ENCODE assay signal across 32 cellular contexts in the genomic region with DNA sequence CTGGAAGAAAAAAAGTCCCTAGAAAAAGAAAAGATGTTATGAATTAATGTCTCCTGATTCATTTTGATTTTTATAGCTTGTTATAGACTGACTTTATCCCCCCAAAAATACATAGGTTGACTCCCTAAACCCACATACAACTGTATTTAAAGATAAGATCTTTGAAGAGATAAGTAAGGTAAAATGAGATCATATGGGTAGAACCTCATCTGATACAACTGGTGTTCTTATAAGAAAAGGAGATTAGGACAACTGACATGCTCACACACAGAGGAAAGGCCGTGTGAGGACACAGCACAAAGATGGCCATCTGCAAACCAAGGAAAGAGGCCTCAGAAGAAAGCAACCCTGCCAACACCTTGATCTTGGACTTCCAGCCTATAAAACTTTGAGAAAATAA.
"Had no signal": no experiment of that assay in that cellular context is flagged by ENCODE, and none has a peak within 500 bp of the region (broad histone marks: within the 10 kb centered on the region; RNA-seq: fewer than 3 reads in every experiment).

No MANE protein-coding gene starts in this region.

- H3K9me3 ChIP-seq: adrenal gland, body of pancreas, heart left ventricle had no signal

- DNase-seq: activated CD4-positive, alpha-beta memory T cell treated with anti-CD3 and anti-CD28 coated beads for 36 hours; activated CD4-positive, alpha-beta T cell treated with anti-CD3 and anti-CD28 coated beads for 36 hours; activated CD4-positive, alpha-beta T cell treated with anti-CD3 and anti-CD28 coated beads, Interleukin-2, amount 10 ng/mL, durations not matched to agents 24 days and 14 days; activated CD4-positive, CD25-positive, alpha-beta regulatory T cell; activated CD4-positive, CD25-positive, alpha-beta regulatory T cell treated with anti-CD3 and anti-CD28 coated beads, Interleukin-2, amount 50 U/mL, for 72 hours; activated CD8-positive, alpha-beta memory T cell treated with anti-CD3 and anti-CD28 coated beads, Interleukin-2, amount 10 ng/mL, durations not matched to agents 7 days and 5 days; activated CD8-positive, alpha-beta memory T cell treated with anti-CD3 and anti-CD28 coated beads, Interleukin-2, amount 50 U/mL, for 4 hours; activated CD8-positive, alpha-beta T cell treated with anti-CD3 and anti-CD28 coated beads, Interleukin-2, amount 10 ng/mL, durations not matched to agents 7 days and 5 days; activated effector memory CD4-positive, alpha-beta T cell treated with anti-CD3 and anti-CD28 coated beads, Interleukin-2, amount 50 U/mL, for 16 hours; activated naive CD4-positive, alpha-beta T cell treated with anti-CD3 and anti-CD28 coated beads for 36 hours; activated naive CD8-positive, alpha-beta T cell treated with anti-CD3 and anti-CD28 coated beads for 36 hours; activated naive CD8-positive, alpha-beta T cell treated with anti-CD3 and anti-CD28 coated beads, Interleukin-2, amount 50 U/mL, for 24 hours; activated T-cell treated with anti-CD3 and anti-CD28 coated beads, Interleukin-2, amount 50 U/mL, for 1 hour; activated T-cell treated with anti-CD3 and anti-CD28 coated beads, Interleukin-2, amount 50 U/mL, for 48 hours; adrenal gland; amygdala; aorta; body of pancreas; caudate nucleus; cortex of kidney; dermis blood vessel endothelial cell; effector CD4-positive, alpha-beta T cell; foreskin fibroblast; heart left ventricle; hypothalamus; T1000 had no signal

- H3K36me3 ChIP-seq: adrenal gland, heart left ventricle had no signal

- H3K4me1 Mint-ChIP-seq: activated CD4-positive, alpha-beta T cell treated with anti-CD3 and anti-CD28 coated beads for 36 hours; activated CD8-positive, alpha-beta memory T cell treated with anti-CD3 and anti-CD28 coated beads, Interleukin-2, amount 10 ng/mL, durations not matched to agents 7 days and 5 days; activated naive CD4-positive, alpha-beta T cell treated with anti-CD3 and anti-CD28 coated beads, Interleukin-2, amount 50 U/mL, for 24 hours; activated naive CD8-positive, alpha-beta T cell treated with anti-CD3 and anti-CD28 coated beads, Interleukin-2, amount 50 U/mL, for 24 hours had no signal

- H3K27me3 ChIP-seq: adrenal gland, body of pancreas, heart left ventricle had no signal

- H3K4me3 Mint-ChIP-seq: activated CD4-positive, alpha-beta memory T cell treated with anti-CD3 and anti-CD28 coated beads for 36 hours; activated CD4-positive, alpha-beta T cell treated with anti-CD3 and anti-CD28 coated beads for 36 hours; activated CD4-positive, alpha-beta T cell treated with anti-CD3 and anti-CD28 coated beads, Interleukin-2, amount 10 ng/mL, durations not matched to agents 24 days and 14 days; activated CD8-positive, alpha-beta memory T cell treated with anti-CD3 and anti-CD28 coated beads, Interleukin-2, amount 10 ng/mL, durations not matched to agents 7 days and 5 days; activated CD8-positive, alpha-beta T cell treated with anti-CD3 and anti-CD28 coated beads, Interleukin-2, amount 10 ng/mL, durations not matched to agents 7 days and 5 days; activated naive CD4-positive, alpha-beta T cell treated with anti-CD3 and anti-CD28 coated beads for 36 hours; activated naive CD4-positive, alpha-beta T cell treated with anti-CD3 and anti-CD28 coated beads, Interleukin-2, amount 50 U/mL, for 24 hours; activated naive CD8-positive, alpha-beta T cell treated with anti-CD3 and anti-CD28 coated beads for 36 hours; activated naive CD8-positive, alpha-beta T cell treated with anti-CD3 and anti-CD28 coated beads, Interleukin-2, amount 50 U/mL, for 24 hours; activated T-helper 1 cell treated with anti-CD3 and anti-CD28 coated beads, Interleukin-12 subunit alpha, Interleukin-12 subunit beta, Interleukin-2, Interleukin-4 antibody, amounts not matched to agents 30 ng/mL and 10 ng/mL and 1 ng/mL, durations not matched to agents 14 hours and 24 hours and 36 hours; T-helper 1 cell treated with Interleukin-12 subunit alpha and Interleukin-12 subunit beta and Interleukin-4 antibody, amounts not matched to agents 30 μg/mL and 1 μg/mL, for 36 hours had no signal

- H3K9me3 Mint-ChIP-seq: activated CD4-positive, alpha-beta memory T cell treated with anti-CD3 and anti-CD28 coated beads for 36 hours; activated naive CD4-positive, alpha-beta T cell treated with anti-CD3 and anti-CD28 coated beads for 36 hours; activated naive CD4-positive, alpha-beta T cell treated with anti-CD3 and anti-CD28 coated beads, Interleukin-2, amount 50 U/mL, for 24 hours; activated naive CD8-positive, alpha-beta T cell treated with anti-CD3 and anti-CD28 coated beads for 36 hours; activated T-helper 1 cell treated with anti-CD3 and anti-CD28 coated beads, Interleukin-12 subunit alpha, Interleukin-12 subunit beta, Interleukin-2, Interleukin-4 antibody, amounts not matched to agents 30 ng/mL and 10 ng/mL and 1 ng/mL, durations not matched to agents 14 hours and 24 hours and 36 hours; activated T-helper 2 cell treated with anti-CD3 and anti-CD28 coated beads, Interferon-gamma antibody, Interleukin-2, Interleukin-4, amounts not matched to agents 10 μg/mL and 5 μg/mL and 100 μg/mL, durations not matched to agents 14 hours and 24 hours and 36 hours; T-helper 1 cell treated with Interleukin-12 subunit alpha and Interleukin-12 subunit beta and Interleukin-4 antibody, amounts not matched to agents 30 μg/mL and 1 μg/mL, for 36 hours had no signal

- ATAC-seq: activated CD4-positive, alpha-beta T cell treated with anti-CD3 and anti-CD28 coated beads for 36 hours; activated CD8-positive, alpha-beta memory T cell treated with anti-CD3 and anti-CD28 coated beads, Interleukin-2, amount 10 ng/mL, durations not matched to agents 7 days and 5 days; activated CD8-positive, alpha-beta T cell treated with anti-CD3 and anti-CD28 coated beads, Interleukin-2, amount 10 ng/mL, durations not matched to agents 7 days and 5 days; activated naive CD8-positive, alpha-beta T cell treated with anti-CD3 and anti-CD28 coated beads, Interleukin-2, amount 50 U/mL, for 24 hours; body of pancreas; esophagus mucosa; heart left ventricle had no signal

- H3K27ac Mint-ChIP-seq: activated CD4-positive, alpha-beta memory T cell treated with anti-CD3 and anti-CD28 coated beads for 36 hours; activated CD4-positive, alpha-beta T cell treated with anti-CD3 and anti-CD28 coated beads for 36 hours; activated CD4-positive, alpha-beta T cell treated with anti-CD3 and anti-CD28 coated beads, Interleukin-2, amount 10 ng/mL, durations not matched to agents 24 days and 14 days; activated CD8-positive, alpha-beta memory T cell treated with anti-CD3 and anti-CD28 coated beads, Interleukin-2, amount 10 ng/mL, durations not matched to agents 7 days and 5 days; activated CD8-positive, alpha-beta T cell treated with anti-CD3 and anti-CD28 coated beads, Interleukin-2, amount 10 ng/mL, durations not matched to agents 7 days and 5 days; activated naive CD4-positive, alpha-beta T cell treated with anti-CD3 and anti-CD28 coated beads for 36 hours; activated naive CD4-positive, alpha-beta T cell treated with anti-CD3 and anti-CD28 coated beads, Interleukin-2, amount 50 U/mL, for 24 hours; activated naive CD8-positive, alpha-beta T cell treated with anti-CD3 and anti-CD28 coated beads for 36 hours; activated naive CD8-positive, alpha-beta T cell treated with anti-CD3 and anti-CD28 coated beads, Interleukin-2, amount 50 U/mL, for 24 hours; activated T-helper 1 cell treated with anti-CD3 and anti-CD28 coated beads, Interleukin-12 subunit alpha, Interleukin-12 subunit beta, Interleukin-2, Interleukin-4 antibody, amounts not matched to agents 30 ng/mL and 10 ng/mL and 1 ng/mL, durations not matched to agents 14 hours and 24 hours and 36 hours; activated T-helper 2 cell treated with anti-CD3 and anti-CD28 coated beads, Interferon-gamma antibody, Interleukin-2, Interleukin-4, amounts not matched to agents 10 μg/mL and 5 μg/mL and 100 μg/mL, durations not matched to agents 14 hours and 24 hours and 36 hours; T-helper 1 cell treated with Interleukin-12 subunit alpha and Interleukin-12 subunit beta and Interleukin-4 antibody, amounts not matched to agents 30 μg/mL and 1 μg/mL, for 36 hours had no signal

- H3K4me1 ChIP-seq: adrenal gland, body of pancreas, heart left ventricle had no signal

- H3K27me3 Mint-ChIP-seq: activated CD4-positive, alpha-beta memory T cell treated with anti-CD3 and anti-CD28 coated beads for 36 hours; activated CD4-positive, alpha-beta T cell treated with anti-CD3 and anti-CD28 coated beads for 36 hours; activated CD4-positive, alpha-beta T cell treated with anti-CD3 and anti-CD28 coated beads, Interleukin-2, amount 10 ng/mL, durations not matched to agents 24 days and 14 days; activated CD8-positive, alpha-beta memory T cell treated with anti-CD3 and anti-CD28 coated beads, Interleukin-2, amount 10 ng/mL, durations not matched to agents 7 days and 5 days; activated naive CD4-positive, alpha-beta T cell treated with anti-CD3 and anti-CD28 coated beads, Interleukin-2, amount 50 U/mL, for 24 hours; activated naive CD8-positive, alpha-beta T cell treated with anti-CD3 and anti-CD28 coated beads for 36 hours; activated naive CD8-positive, alpha-beta T cell treated with anti-CD3 and anti-CD28 coated beads, Interleukin-2, amount 50 U/mL, for 24 hours had no signal

- H3K27ac ChIP-seq: adrenal gland, body of pancreas, epithelial cell of prostate, heart left ventricle had no signal

- H3K4me3 ChIP-seq: adrenal gland, body of pancreas, heart left ventricle had no signal
